ENCODE assay signal across 23 cellular contexts in the genomic region with DNA sequence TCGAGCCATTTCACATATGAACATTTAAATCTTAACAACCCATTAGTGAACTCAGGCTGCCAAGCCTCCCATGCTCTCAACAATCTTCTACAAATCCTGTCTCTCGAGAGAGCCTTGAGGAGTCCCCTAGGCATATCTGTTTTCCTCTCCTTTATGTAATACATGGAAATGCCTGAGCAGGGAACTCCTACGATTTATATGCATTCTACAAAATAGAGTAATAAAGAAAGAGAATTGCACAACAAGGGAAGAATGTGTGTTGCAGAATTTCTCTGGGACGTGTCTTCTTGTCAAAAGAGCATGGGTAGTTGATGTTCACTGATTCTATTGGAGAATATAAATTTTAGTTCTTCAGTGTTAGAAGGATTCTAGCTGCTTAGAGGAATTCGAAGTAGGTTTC.
DNase-seq lines count a peak whose midpoint lies in the region; TF ChIP-seq lines count a peak whose summit lies in the region.
"Had no signal": no experiment of that assay in that cellular context is flagged by ENCODE, and none has a peak within 500 bp of the region (broad histone marks: within the 10 kb centered on the region; RNA-seq: fewer than 3 reads in every experiment).

No MANE protein-coding gene starts in this region.

- no peak for TF ChIP-seq CTCF in PC-9 (conservative IDR thresholded peaks at IDR 0.05)
- TF ChIP-seq CTCF in chondrocyte (IDR thresholded peaks at IDR 0.05): no peak
- TF ChIP-seq CTCF in fibroblast of villous mesenchyme (IDR thresholded peaks at IDR 0.05; ENCODE audit: insufficient read depth, low read depth, low read length): no peak
- TF ChIP-seq CTCF in MM.1S (IDR thresholded peaks at IDR 0.05; ENCODE audit: low read length): no peak
- no peak for TF ChIP-seq CTCF in WERI-Rb-1 (IDR thresholded peaks at IDR 0.05; ENCODE audit: low read depth, low read length)

- CTCF ChIA-PET in PC-9 (lab: Charles Lee): no interaction called here

- H3K9me3 ChIP-seq in PC-9 (ENCODE audit: insufficient read depth, low read depth): 0 out of 2 replicates have a peak, but pooled peaks cover 6% of the 10 kb centered on the region
- H3K9me3 ChIP-seq in MM.1S (replicated peaks; ENCODE audit: insufficient read depth, low read length): no peaks in the 10 kb centered on the region
- H3K9me3 ChIP-seq in WERI-Rb-1 (ENCODE audit: severe bottlenecking): no peaks in the 10 kb centered on the region
- H3K9me3 ChIP-seq: A549 had no signal

- H4K20me1 ChIP-seq in PC-9 (ENCODE audit: insufficient read depth): no peaks in the 10 kb centered on the region
- H4K20me1 ChIP-seq in MM.1S (ENCODE audit: insufficient read depth, low read length): no peaks in the 10 kb centered on the region

- H2AFZ ChIP-seq in PC-9: no peak overlapping the region
- H2AFZ ChIP-seq in MM.1S (ENCODE audit: low read length): no peak overlapping the region

- H3K9me2 ChIP-seq in PC-9 (ENCODE audit: insufficient read depth) (no peaks in the 10 kb centered on the region), MM.1S (replicated peaks; ENCODE audit: insufficient read depth, low read length) (no peaks in the 10 kb centered on the region)

- DNase-seq in ELR (ENCODE audit: low read depth) (peak; percentile 1), PC-9 (peak in 1 of 2 experiments; percentile 81), chondrocyte (ENCODE audit: low spot score) (no peak), fibroblast of villous mesenchyme (ENCODE audit: low read depth) (peak; percentile 2), MM.1S (no peak), KG1 (lab: John Stamatoyannopoulos, UW) (no peak), WERI-Rb-1 (no peak), C1 segment of cervical spinal cord (lab: John Stamatoyannopoulos, UW) (no peak)
- DNase-seq: CD8-positive, alpha-beta T cell; DMS79 treated with DMSO at 0.1 percent for 48 hours; Karpas-422; MV-4-11; NCI-H1105; NCI-H146; NCI-H1930; NCI-H524 treated with DMSO at 0.1 percent for 48 hours; NCI-H774; NK-92 treated with Interleukin-12 subunit alpha and Interleukin-12 subunit beta, amount 100 ng/mL, for 24 hours; RPMI8226; SHP77 treated with DMSO at 0.1 percent for 48 hours; T-helper 1 cell had no signal

- H3K4me3 Mint-ChIP-seq in chondrocyte (ENCODE audit: unreplicated experiment): no peak overlapping the region
- H3K4me3 Mint-ChIP-seq: CD8-positive, alpha-beta T cell had no signal

- H3K27ac ChIP-seq in PC-9: peak overlapping the region; percentile 86
- no peak overlapping the region for H3K27ac ChIP-seq in MM.1S (ENCODE audit: low read length)
- no peak overlapping the region for H3K27ac ChIP-seq in WERI-Rb-1
- H3K27ac ChIP-seq: A549, C4-2B had no signal

- intact Hi-C loops in PC-9 (cut with micrococcal nuclease; ENCODE audit: unreplicated experiment): loop anchor here (1.0 to 5.0 kb wide), 6 partner anchors 82 to 456 kb away; no protein-coding TSS in a partner anchor

- no peak overlapping the region; the same call in 1 of the 2 replicates for H3K4me3 ChIP-seq in PC-9
- no peak overlapping the region for H3K4me3 ChIP-seq in fibroblast of villous mesenchyme (ENCODE audit: low read depth, low read length)
- H3K4me3 ChIP-seq in MM.1S (ENCODE audit: low read length): no peak overlapping the region
- H3K4me3 ChIP-seq in WERI-Rb-1 (ENCODE audit: low read depth, low read length): no peak overlapping the region
- H3K4me3 ChIP-seq: A549 had no signal

- BruUV-seq in PC-9 (replicated peaks; lab: Mats Ljungman, UMichigan): no TSS peak

- H3K4me1 ChIP-seq in PC-9 (replicated peaks; ENCODE audit: insufficient read depth) (peaks cover 26% of the 10 kb centered on the region), MM.1S (ENCODE audit: low read length) (no peaks in the 10 kb centered on the region)
- H3K4me1 ChIP-seq: A549 had no signal

- H3K36me3 Mint-ChIP-seq in chondrocyte (ENCODE audit: low read depth): peaks cover 2% of the 10 kb centered on the region
- H3K36me3 Mint-ChIP-seq: CD8-positive, alpha-beta T cell had no signal

- peak overlapping the region; percentile 52 for H3K4me2 ChIP-seq in PC-9
- H3K4me2 ChIP-seq in MM.1S (ENCODE audit: low read depth, low read length): no peak overlapping the region
- H3K4me2 ChIP-seq: A549 had no signal

- H3K79me2 ChIP-seq in PC-9 (ENCODE audit: low read depth) (no peaks in the 10 kb centered on the region), MM.1S (ENCODE audit: low read length) (no peaks in the 10 kb centered on the region)

- H3F3A ChIP-seq in PC-9 (ENCODE audit: insufficient read depth, low read depth): peaks cover 19% of the 10 kb centered on the region
- H3F3A ChIP-seq in MM.1S (ENCODE audit: insufficient read depth, low read length): no peaks in the 10 kb centered on the region

- H3K36me3 ChIP-seq in PC-9 (ENCODE audit: low read depth): no peaks in the 10 kb centered on the region
- H3K36me3 ChIP-seq in MM.1S (replicated peaks; ENCODE audit: insufficient read depth, low read length): no peaks in the 10 kb centered on the region
- H3K36me3 ChIP-seq in WERI-Rb-1: no peaks in the 10 kb centered on the region

- H3K9ac ChIP-seq in MM.1S (ENCODE audit: low read length): no peak overlapping the region

- H3K4me1 Mint-ChIP-seq in chondrocyte (ENCODE audit: low read depth): peaks cover 20% of the 10 kb centered on the region

- POLR2A ChIA-PET in PC-9 (lab: Charles Lee; ENCODE audit: unreplicated experiment): no interaction called here

- no peaks in the 10 kb centered on the region for H3K27me3 Mint-ChIP-seq in chondrocyte (ENCODE audit: low read depth)

- no peaks in the 10 kb centered on the region for H3K27me3 ChIP-seq in PC-9 (ENCODE audit: insufficient read depth, low read depth)
- no peaks in the 10 kb centered on the region for H3K27me3 ChIP-seq in MM.1S (replicated peaks; ENCODE audit: insufficient read depth, low read length)
- H3K27me3 ChIP-seq in WERI-Rb-1 (ENCODE audit: insufficient read depth, low read depth, severe bottlenecking): no peaks in the 10 kb centered on the region

- peaks cover 33% of the 10 kb centered on the region for H3K9me3 Mint-ChIP-seq in chondrocyte (ENCODE audit: low read depth)

- H3K27ac Mint-ChIP-seq in chondrocyte (ENCODE audit: unreplicated experiment): peak overlapping the region; percentile 2
- H3K27ac Mint-ChIP-seq: CD8-positive, alpha-beta T cell had no signal

Comparison
In these comparisons a context has a peak if more than half of its experiments do, and no peak if none do; other contexts are left out.
1. DNase-seq: peak in ELR (single experiment) and fibroblast of villous mesenchyme (single experiment); none in chondrocyte (single experiment), MM.1S (single experiment), KG1 (single experiment), WERI-Rb-1 (single experiment) and C1 segment of cervical spinal cord (0 of 14).